13 cellular contexts compared by ENCODE assay signal in the genomic region with DNA sequence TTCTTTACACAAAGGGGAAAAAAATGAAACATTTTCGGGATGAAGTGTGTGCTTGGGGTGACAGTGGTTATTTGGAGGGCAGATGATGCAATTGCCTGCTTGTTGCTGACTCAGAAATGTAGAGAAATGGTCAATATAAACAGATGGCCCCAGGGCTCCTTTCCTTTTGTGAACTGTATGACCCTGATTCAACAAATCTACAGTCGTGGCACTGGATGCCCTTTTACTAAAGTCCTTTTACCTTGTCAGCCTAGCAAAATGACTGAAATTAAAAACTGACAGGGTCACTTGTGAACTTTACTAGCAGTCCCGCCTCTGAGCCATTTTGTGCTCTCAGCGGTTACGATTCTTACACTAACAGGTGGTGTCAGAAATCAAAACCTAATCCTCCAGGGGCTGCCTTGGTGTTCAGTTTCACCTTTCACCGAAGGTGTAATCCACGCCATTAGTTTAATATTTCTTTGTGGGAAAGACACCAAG. TPM values are rescaled to one million over a fixed set of nuclear protein-coding genes. Genes with fewer than 3 reads are reported as not detected.
DNase-seq lines count a peak whose midpoint lies in the region; ATAC-seq and TF ChIP-seq lines count a peak whose summit lies in the region.
"Had no signal": no experiment of that assay in that cellular context is flagged by ENCODE, and none has a peak within 500 bp of the region (broad histone marks: within the 10 kb centered on the region; RNA-seq: fewer than 3 reads in every experiment).

No MANE protein-coding gene starts in this region.

- no peaks in the 10 kb centered on the region for H3K9me3 ChIP-seq in right lobe of liver

- H3K27ac Mint-ChIP-seq in WTC11 = no peak overlapping the region; the same call in 1 of the 2 replicates
- no peak overlapping the region for H3K27ac Mint-ChIP-seq in activated CD4-positive, alpha-beta T cell treated with anti-CD3 and anti-CD28 coated beads for 36 hours
- H3K27ac Mint-ChIP-seq: IgD-negative memory B cell had no signal

- no peaks in the 10 kb centered on the region for H3K27me3 ChIP-seq in right lobe of liver

- H3K9me3 Mint-ChIP-seq in WTC11 = peaks cover 7% of the 10 kb centered on the region; the same call in 1 of the 2 replicates
- H3K9me3 Mint-ChIP-seq in activated CD4-positive, alpha-beta T cell treated with anti-CD3 and anti-CD28 coated beads for 36 hours (ENCODE audit: low read depth) = no peaks in the 10 kb centered on the region

- H3K4me3 Mint-ChIP-seq in WTC11 = no peak overlapping the region
- no peak overlapping the region for H3K4me3 Mint-ChIP-seq in activated CD4-positive, alpha-beta T cell treated with anti-CD3 and anti-CD28 coated beads for 36 hours
- H3K4me3 Mint-ChIP-seq: IgD-negative memory B cell had no signal

- TF ChIP-seq CTCF in WTC11 (IDR thresholded peaks at IDR 0.05) (no peak), right lobe of liver (IDR thresholded peaks at IDR 0.05) (no peak)

- 32% methylated on average over 7 of the region's 7 CpGs for WGBS in right lobe of liver (ENCODE audit: insufficient coverage, low coverage, low lambda C conversion rate, missing lambda C conversion rate)

- DNase-seq in NCI-H1436 (lab: John Stamatoyannopoulos, UW) (peak; percentile 54), WTC11 (ENCODE audit: low spot score) (no peak), right lobe of liver (peak in 1 of 3 donors; percentile 58)
- DNase-seq in effector CD8-positive, alpha-beta T cell (lab: John Stamatoyannopoulos, UW) = no peak
- no peak for DNase-seq in activated CD4-positive, alpha-beta T cell treated with anti-CD3 and anti-CD28 coated beads for 36 hours
- DNase-seq: H7, NCI-H446 had no signal

- intact Hi-C loops in right lobe of liver (cut with DNase I) = no loop called here
- intact Hi-C loops in activated CD4-positive, alpha-beta T cell treated with anti-CD3 and anti-CD28 coated beads for 36 hours (cut with DNase I, micrococcal nuclease) = no loop called here

- H3K4me1 ChIP-seq in right lobe of liver = peaks cover 0 to 5% (median 0%) of the 10 kb centered on the region in 4 donors

- no peaks in the 10 kb centered on the region for H3K36me3 ChIP-seq in right lobe of liver

- ATAC-seq in GM18519 (IDR thresholded peaks at IDR 0.05; ENCODE audit: low FRiP score, unreplicated experiment) = peak; percentile 75
- no peak; the same call in 1 of the 2 replicates for ATAC-seq in WTC11
- peak; percentile 90 to 95 (median 92) for ATAC-seq in right lobe of liver
- ATAC-seq in HG03432 (IDR thresholded peaks at IDR 0.05; ENCODE audit: unreplicated experiment) = no peak
- ATAC-seq in HG02852 (IDR thresholded peaks at IDR 0.05; ENCODE audit: unreplicated experiment) = no peak
- ATAC-seq in activated CD4-positive, alpha-beta T cell treated with anti-CD3 and anti-CD28 coated beads for 36 hours = no peak
- ATAC-seq: activated CD4-positive, CD25-positive, alpha-beta regulatory T cell treated with anti-CD3 and anti-CD28 coated beads, Interleukin-2, amount 50 U/mL, for 24 hours had no signal

- POLR2A ChIA-PET in WTC11 (lab: Charles Lee) = no interaction called here
- POLR2A ChIA-PET in activated CD4-positive, alpha-beta T cell treated with anti-CD3 and anti-CD28 coated beads for 36 hours (lab: Charles Lee) = no interaction called here

- no peaks in the 10 kb centered on the region for H3K4me1 Mint-ChIP-seq in WTC11
- H3K4me1 Mint-ChIP-seq in activated CD4-positive, alpha-beta T cell treated with anti-CD3 and anti-CD28 coated beads for 36 hours = no peaks in the 10 kb centered on the region

- no peak for TF ChIP-seq POLR2A in right lobe of liver (IDR thresholded peaks at IDR 0.05)

- peak overlapping the region in 2 of 3 donors; percentile 17 to 24 for H3K4me3 ChIP-seq in right lobe of liver

- no peaks in the 10 kb centered on the region for H3K36me3 Mint-ChIP-seq in WTC11
- H3K36me3 Mint-ChIP-seq in activated CD4-positive, alpha-beta T cell treated with anti-CD3 and anti-CD28 coated beads for 36 hours (ENCODE audit: low read depth) = no peaks in the 10 kb centered on the region
- H3K36me3 Mint-ChIP-seq: IgD-negative memory B cell had no signal

- H3K27me3 Mint-ChIP-seq in WTC11 (ENCODE audit: low read depth) = no peaks in the 10 kb centered on the region
- no peaks in the 10 kb centered on the region for H3K27me3 Mint-ChIP-seq in activated CD4-positive, alpha-beta T cell treated with anti-CD3 and anti-CD28 coated beads for 36 hours
- H3K27me3 Mint-ChIP-seq: IgD-negative memory B cell had no signal

- CTCF ChIA-PET in WTC11 (lab: Charles Lee) = no interaction called here
- CTCF ChIA-PET in activated CD4-positive, alpha-beta T cell treated with anti-CD3 and anti-CD28 coated beads for 36 hours (lab: Charles Lee) = no interaction called here

- H3K27ac ChIP-seq in right lobe of liver = peak overlapping the region; percentile 12 to 81 (median 67)

TF ChIP-seq in WTC11, 78 proteins besides CTCF, POLR2A, EP300 and RAD21:
- TF ChIP-seq GABPB1 (CRISPR knock-in tag; IDR thresholded peaks at IDR 0.05) (peak; percentile 67), RELA (CRISPR knock-in tag; IDR thresholded peaks at IDR 0.05; ENCODE audit: borderline replicate concordance) (no peak)

RNA-seq across cellular contexts. Expression of a gene that starts 49.8 kb away (rescaled TPM):
- total RNA-seq in WTC11 (2021) (0.07 to 0.17 TPM (median 0.11 TPM) in 3 replicates), right lobe of liver (10 to 100 TPM in 5 of 6 experiments, 1 to 10 TPM in 1; 5.1 to 27.4 (median 12.7) TPM)
- total RNA-seq in activated CD4-positive, alpha-beta T cell treated with anti-CD3 and anti-CD28 coated beads for 36 hours = under 1 TPM; 0.07 TPM
- total RNA-seq: renal cortical epithelial cell had no signal

Comparison
In these comparisons a context has a peak if more than half of its experiments do, and no peak if none do; other contexts are left out.
1. ATAC-seq: peak in GM18519 (single experiment) and right lobe of liver (4 of 4); none in WTC11 (single experiment), HG03432 (single experiment), HG02852 (single experiment) and activated CD4-positive, alpha-beta T cell treated with anti-CD3 and anti-CD28 coated beads for 36 hours (single experiment).